Comparison of ENCODE assay signal across 24 cellular contexts in the genomic region with DNA sequence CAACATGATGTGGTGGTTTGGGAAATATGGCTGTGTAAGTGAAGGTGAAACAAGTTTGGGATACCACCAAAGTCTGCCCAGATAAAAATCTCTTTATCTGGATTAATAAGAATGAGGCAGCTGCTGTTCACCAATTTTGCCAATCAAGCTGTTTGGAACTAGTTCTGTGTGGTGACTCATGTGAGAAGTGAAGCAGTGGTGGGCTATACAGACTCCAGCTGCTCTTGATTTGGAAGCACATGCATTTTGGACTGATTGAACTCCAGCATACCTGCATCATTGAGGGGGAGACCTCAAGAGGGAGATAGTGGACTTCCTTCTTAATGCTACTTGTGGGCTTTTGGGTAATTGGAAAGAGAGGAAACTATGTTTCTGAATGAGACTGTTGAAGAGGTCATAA.
DNase-seq lines count a peak whose midpoint lies in the region; ATAC-seq, FAIRE-seq and TF ChIP-seq lines count a peak whose summit lies in the region.
"Had no signal": no experiment of that assay in that cellular context is flagged by ENCODE, and none has a peak within 500 bp of the region (broad histone marks: within the 10 kb centered on the region; RNA-seq: fewer than 3 reads in every experiment).

No MANE protein-coding gene starts in this region.

- intact Hi-C loops in HepG2 (cut with micrococcal nuclease; ENCODE audit: unreplicated experiment) (no loop called here), right lobe of liver (cut with DNase I) (no loop called here)

- H3K4me3 Mint-ChIP-seq in astrocyte (ENCODE audit: unreplicated experiment) (no peak overlapping the region), glutamatergic neuron (ENCODE audit: unreplicated experiment) (no peak overlapping the region)
- H3K4me3 Mint-ChIP-seq: CD4-positive, alpha-beta memory T cell had no signal

- H3K27me3 Mint-ChIP-seq in astrocyte (ENCODE audit: low read depth, unreplicated experiment) (no peaks in the 10 kb centered on the region), glutamatergic neuron (ENCODE audit: unreplicated experiment) (no peaks in the 10 kb centered on the region)
- H3K27me3 Mint-ChIP-seq: CD4-positive, alpha-beta memory T cell had no signal

- TF ChIP-seq CTCF in HepG2 (CRISPR knock-in tag; IDR thresholded peaks at IDR 0.05) (no peak), right lobe of liver (IDR thresholded peaks at IDR 0.05) (no peak), astrocyte (IDR thresholded peaks at IDR 0.05; ENCODE audit: insufficient read depth, low read depth, low read length) (no peak), glutamatergic neuron (IDR thresholded peaks at IDR 0.05; ENCODE audit: partially characterized antibody, unreplicated experiment) (no peak)

- no peak for TF ChIP-seq EP300 in HepG2 (IDR thresholded peaks at IDR 0.05; ENCODE audit: low read depth in 2 of 2, low read length in 2 of 2)
- TF ChIP-seq EP300 in HepG2 (CRISPR knock-in tag; IDR thresholded peaks at IDR 0.05; ENCODE audit: borderline replicate concordance), result no peak

- POLR2A ChIA-PET in HepG2 (lab: Yijun Ruan, JAX), result no interaction called here

- H3K9ac ChIP-seq in HepG2 (ENCODE audit: insufficient read depth, low read depth, low read length), result no peak overlapping the region
- H3K9ac ChIP-seq in astrocyte (ENCODE audit: low read length), result no peak overlapping the region

- no peak for DNase-seq in HepG2 (ENCODE audit: low spot score)
- DNase-seq in right lobe of liver, result no peak
- peak; percentile 32 for DNase-seq in astrocyte (ENCODE audit: low read depth)
- DNase-seq in fibroblast of peridontal ligament (ENCODE audit: extremely low read depth), result peak; percentile 33
- DNase-seq in glutamatergic neuron, result no peak
- no peak for DNase-seq in NCI-H226
- DNase-seq in stimulated activated CD4-positive, alpha-beta T cell treated with anti-CD3 and anti-CD28 coated beads, Interleukin-4, amount 100 ng/mL, for 24 hours, result no peak
- DNase-seq: C1 segment of cervical spinal cord; Caco-2; CD4-positive, alpha-beta memory T cell; DMS79 treated with DMSO at 0.1 percent for 48 hours; Karpas-422; NCI-H1092 treated with DMSO at 0.1 percent for 48 hours; NCI-H1436; NCI-H1930; NCI-H2107; NCI-H446 treated with DMSO at 0.1 percent for 48 hours; NCI-H526; Right ventricle myocardium superior; RPMI8226 had no signal

- CTCF ChIA-PET in HepG2 (lab: Yijun Ruan, JAX; ENCODE audit: low intra/inter-chr PET ratio, low total read pairs), result no interaction called here

- H2AFZ ChIP-seq in HepG2 (ENCODE audit: low read length) (no peak overlapping the region), astrocyte (ENCODE audit: low read depth, low read length) (no peak overlapping the region)

- no peak overlapping the region for H3K4me2 ChIP-seq in HepG2 (ENCODE audit: low read depth, low read length)
- H3K4me2 ChIP-seq in astrocyte (ENCODE audit: low read length), result no peak overlapping the region

- H3K79me2 ChIP-seq in HepG2 (ENCODE audit: insufficient read depth, low read length) (no peaks in the 10 kb centered on the region), astrocyte (ENCODE audit: insufficient read depth, low read length) (no peaks in the 10 kb centered on the region)

- H3K4me1 ChIP-seq in HepG2 (ENCODE audit: insufficient read depth, low read length), result 0 out of 2 replicates have a peak, but pooled peaks cover 7% of the 10 kb centered on the region
- no peaks in the 10 kb centered on the region for H3K4me1 ChIP-seq in right lobe of liver
- no peaks in the 10 kb centered on the region for H3K4me1 ChIP-seq in astrocyte (ENCODE audit: insufficient read depth, low read length)
- H3K4me1 ChIP-seq: Caco-2 had no signal

- H3K36me3 ChIP-seq in HepG2 (replicated peaks in 1 of 2; ENCODE audit: control insufficient read depth in 1 of 2, insufficient read depth in 2 of 2, low read length in 2 of 2) (no peaks in the 10 kb centered on the region), right lobe of liver (no peaks in the 10 kb centered on the region), astrocyte (ENCODE audit: insufficient read depth, low read length) (no peaks in the 10 kb centered on the region)

- peaks cover 7% of the 10 kb centered on the region for H3K36me3 Mint-ChIP-seq in astrocyte (ENCODE audit: low read depth, unreplicated experiment)
- no peaks in the 10 kb centered on the region for H3K36me3 Mint-ChIP-seq in glutamatergic neuron (ENCODE audit: unreplicated experiment)

- BruUV-seq in HepG2 (replicated peaks; lab: Mats Ljungman, UMichigan), result no TSS peak

- no peak overlapping the region for H3K27ac ChIP-seq in HepG2 (ENCODE audit: extremely low read length, insufficient read depth, low read length)
- no peak overlapping the region for H3K27ac ChIP-seq in right lobe of liver
- H3K27ac ChIP-seq in astrocyte (ENCODE audit: low read depth, low read length), result no peak overlapping the region
- H3K27ac ChIP-seq: HL-60 had no signal

- H3K4me3 ChIP-seq in HepG2 (replicated peaks in 1 of 3; ENCODE audit: insufficient read depth in 1 of 3, low read depth in 2 of 3, low read length in 3 of 3), result no peak overlapping the region
- H3K4me3 ChIP-seq in right lobe of liver, result no peak overlapping the region
- H3K4me3 ChIP-seq in astrocyte (ENCODE audit: insufficient read depth, low read depth, low read length), result no peak overlapping the region

- H3K9me3 ChIP-seq in HepG2 (ENCODE audit: low read length) (no peaks in the 10 kb centered on the region), right lobe of liver (no peaks in the 10 kb centered on the region), astrocyte (ENCODE audit: insufficient read depth, low read depth, low read length) (no peaks in the 10 kb centered on the region)
- H3K9me3 ChIP-seq: Caco-2 had no signal

- no peak for TF ChIP-seq RAD21 in HepG2 (CRISPR knock-in tag; IDR thresholded peaks at IDR 0.05)

- H3K27ac Mint-ChIP-seq in astrocyte (ENCODE audit: unreplicated experiment) (no peak overlapping the region), glutamatergic neuron (ENCODE audit: unreplicated experiment) (no peak overlapping the region)

- in situ Hi-C loops in HepG2 (cut with HindIII; ENCODE audit: extremely low pct_ligation_motif_present, low pct_unique_long_range_greater_than_20kb), result no loop called here

- H3K27me3 ChIP-seq in HepG2 (ENCODE audit: control insufficient read depth in 1 of 2, insufficient read depth in 2 of 2, low read length in 2 of 2) (no peaks in the 10 kb centered on the region), right lobe of liver (no peaks in the 10 kb centered on the region), astrocyte (ENCODE audit: insufficient read depth, low read length) (no peaks in the 10 kb centered on the region)

- H4K20me1 ChIP-seq in HepG2 (ENCODE audit: insufficient read depth, low read length) (no peaks in the 10 kb centered on the region), astrocyte (ENCODE audit: insufficient read depth, low read length) (no peaks in the 10 kb centered on the region)

- TF ChIP-seq POLR2A in HepG2 (IDR thresholded peaks at IDR 0.05; ENCODE audit: insufficient read depth in 1 of 2, low read depth in 2 of 2, low read length in 2 of 2) (no peak), right lobe of liver (IDR thresholded peaks at IDR 0.05) (no peak)

- peak; percentile 28; the same call in 1 of the 3 replicates for ATAC-seq in HepG2
- no peak for ATAC-seq in right lobe of liver

- peaks cover 7% of the 10 kb centered on the region for H3K4me1 Mint-ChIP-seq in astrocyte (ENCODE audit: low read depth, unreplicated experiment)
- H3K4me1 Mint-ChIP-seq in glutamatergic neuron (ENCODE audit: low read depth, unreplicated experiment), result no peaks in the 10 kb centered on the region

- H3K9me3 Mint-ChIP-seq in astrocyte (ENCODE audit: unreplicated experiment) (peaks cover 3% of the 10 kb centered on the region), glutamatergic neuron (ENCODE audit: unreplicated experiment) (no peaks in the 10 kb centered on the region)

- FAIRE-seq in HepG2 (lab: Jason Lieb, UNC) (no peak), astrocyte (lab: Jason Lieb, UNC) (no peak)
- FAIRE-seq: A204.1, GM19239, H54 had no signal

TF ChIP-seq in HepG2, 621 proteins besides CTCF, POLR2A, EP300 and RAD21 (continues in another document):
- TF ChIP-seq TP53 (CRISPR knock-in tag; conservative IDR thresholded peaks at IDR 0.05), result no peak
- no peak for TF ChIP-seq TBX2 (CRISPR knock-in tag; IDR thresholded peaks at IDR 0.05; ENCODE audit: borderline replicate concordance)
- TF ChIP-seq, protein P1, sequence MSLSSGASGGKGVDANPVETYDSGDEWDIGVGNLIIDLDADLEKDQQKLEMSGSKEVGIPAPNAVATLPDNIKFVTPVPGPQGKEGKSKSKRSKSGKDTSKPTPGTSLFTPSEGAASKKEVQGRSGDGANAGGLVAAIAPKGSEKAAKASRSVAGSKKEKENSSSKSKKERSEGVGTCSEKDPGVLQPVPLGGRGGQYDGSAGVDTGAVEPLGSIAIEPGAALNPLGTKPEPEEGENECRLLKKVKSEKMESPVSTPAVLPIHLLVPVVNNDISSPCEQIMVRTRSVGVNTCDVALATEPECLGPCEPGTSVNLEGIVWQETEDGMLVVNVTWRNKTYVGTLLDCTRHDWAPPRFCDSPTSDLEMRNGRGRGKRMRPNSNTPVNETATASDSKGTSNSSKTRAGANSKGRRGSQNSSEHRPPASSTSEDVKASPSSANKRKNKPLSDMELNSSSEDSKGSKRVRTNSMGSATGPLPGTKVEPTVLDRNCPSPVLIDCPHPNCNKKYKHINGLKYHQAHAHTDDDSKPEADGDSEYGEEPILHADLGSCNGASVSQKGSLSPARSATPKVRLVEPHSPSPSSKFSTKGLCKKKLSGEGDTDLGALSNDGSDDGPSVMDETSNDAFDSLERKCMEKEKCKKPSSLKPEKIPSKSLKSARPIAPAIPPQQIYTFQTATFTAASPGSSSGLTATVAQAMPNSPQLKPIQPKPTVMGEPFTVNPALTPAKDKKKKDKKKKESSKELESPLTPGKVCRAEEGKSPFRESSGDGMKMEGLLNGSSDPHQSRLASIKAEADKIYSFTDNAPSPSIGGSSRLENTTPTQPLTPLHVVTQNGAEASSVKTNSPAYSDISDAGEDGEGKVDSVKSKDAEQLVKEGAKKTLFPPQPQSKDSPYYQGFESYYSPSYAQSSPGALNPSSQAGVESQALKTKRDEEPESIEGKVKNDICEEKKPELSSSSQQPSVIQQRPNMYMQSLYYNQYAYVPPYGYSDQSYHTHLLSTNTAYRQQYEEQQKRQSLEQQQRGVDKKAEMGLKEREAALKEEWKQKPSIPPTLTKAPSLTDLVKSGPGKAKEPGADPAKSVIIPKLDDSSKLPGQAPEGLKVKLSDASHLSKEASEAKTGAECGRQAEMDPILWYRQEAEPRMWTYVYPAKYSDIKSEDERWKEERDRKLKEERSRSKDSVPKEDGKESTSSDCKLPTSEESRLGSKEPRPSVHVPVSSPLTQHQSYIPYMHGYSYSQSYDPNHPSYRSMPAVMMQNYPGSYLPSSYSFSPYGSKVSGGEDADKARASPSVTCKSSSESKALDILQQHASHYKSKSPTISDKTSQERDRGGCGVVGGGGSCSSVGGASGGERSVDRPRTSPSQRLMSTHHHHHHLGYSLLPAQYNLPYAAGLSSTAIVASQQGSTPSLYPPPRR (CRISPR knock-in tag; IDR thresholded peaks at IDR 0.05; ENCODE audit: borderline replicate concordance), result no peak
- no peak for TF ChIP-seq ZNF879 (CRISPR knock-in tag; IDR thresholded peaks at IDR 0.05)
- no peak for TF ChIP-seq ZKSCAN5 (CRISPR knock-in tag; IDR thresholded peaks at IDR 0.05)
- no peak for TF ChIP-seq MLLT10 (CRISPR knock-in tag; IDR thresholded peaks at IDR 0.05)
- TF ChIP-seq HOXA3 (CRISPR knock-in tag; IDR thresholded peaks at IDR 0.05), result no peak
- TF ChIP-seq JUN (CRISPR knock-in tag; IDR thresholded peaks at IDR 0.05), result no peak

Comparison
In these comparisons a context has a peak if more than half of its experiments do, and no peak if none do; other contexts are left out.
1. DNase-seq: peak in astrocyte (single experiment) and fibroblast of peridontal ligament (single experiment); none in HepG2 (single experiment), right lobe of liver (0 of 3), glutamatergic neuron (single experiment), NCI-H226 (single experiment) and stimulated activated CD4-positive, alpha-beta T cell treated with anti-CD3 and anti-CD28 coated beads, Interleukin-4, amount 100 ng/mL, for 24 hours (single experiment).